In the genomic region with DNA sequence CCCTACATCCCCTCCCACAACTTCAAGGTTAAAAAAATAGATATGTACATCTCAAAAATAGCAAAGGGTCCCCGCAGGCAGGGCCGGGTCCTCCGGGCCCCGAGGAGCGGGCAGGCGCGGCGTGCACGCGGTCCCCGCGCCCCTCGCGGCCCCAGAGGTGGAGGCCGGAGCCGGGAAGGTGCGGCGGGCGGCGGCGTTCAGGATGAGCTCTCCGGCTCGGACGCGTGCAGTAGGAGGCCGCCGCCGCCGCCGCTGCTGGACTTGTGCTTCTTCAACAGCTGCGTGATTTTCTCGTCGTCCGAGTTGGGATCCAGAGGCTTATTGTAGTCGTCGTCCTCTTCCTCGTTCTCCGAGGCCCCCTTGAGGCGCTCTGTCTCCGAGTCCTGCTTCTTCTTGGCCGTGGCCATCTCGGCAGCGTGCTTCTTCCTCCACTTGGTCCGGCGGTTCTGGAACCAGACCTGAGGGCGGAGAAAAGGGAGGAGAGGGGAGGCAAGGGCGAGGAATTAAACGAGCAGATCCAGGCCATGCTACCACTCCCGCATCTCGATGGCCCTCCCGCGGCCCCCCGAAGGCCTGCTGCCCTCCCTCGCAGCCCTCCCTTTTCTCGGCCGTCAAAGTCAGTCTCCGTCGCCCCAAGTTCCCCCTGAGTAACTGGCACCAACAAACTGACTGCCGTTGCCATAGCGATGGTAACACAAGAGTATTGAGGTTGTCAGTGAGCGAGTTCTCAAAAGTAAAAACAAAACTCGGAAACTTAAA, we compare ENCODE assay signal across 8 cellular contexts. TPM values are rescaled to one million over a fixed set of nuclear protein-coding genes. Genes with fewer than 3 reads are reported as not detected.
DNase-seq lines count a peak whose midpoint lies in the region; ATAC-seq lines count a peak whose summit lies in the region.

No MANE protein-coding gene starts in this region.

- DNase-seq in SK-N-DZ (ENCODE audit: low spot score) (peak; percentile 56), fibroblast of peridontal ligament (ENCODE audit: extremely low read depth) (peak; percentile 13), posterior vena cava (ENCODE audit: low spot score) (peak; percentile 79), NCI-H1694 treated with DMSO at 0.1 percent for 48 hours (lab: John Stamatoyannopoulos, UW) (no peak), NK-92 (lab: John Stamatoyannopoulos, UW; ENCODE audit: unreplicated experiment) (no peak)
- no peak for DNase-seq in stimulated activated CD4-positive, alpha-beta T cell treated with anti-CD3 and anti-CD28 coated beads, Interleukin-2, amount 100 ng/mL, for 24 hours

- intact Hi-C loops in posterior vena cava (cut with DNase I) = no loop called here

- ATAC-seq in GM18511 (IDR thresholded peaks at IDR 0.05; ENCODE audit: unreplicated experiment) (peak; percentile 58), GM21786 (IDR thresholded peaks at IDR 0.05; ENCODE audit: unreplicated experiment) (no peak)

RNA-seq across cellular contexts. Expression of a gene that starts 5.8 kb away (rescaled TPM):
- polyA plus RNA-seq in SK-N-DZ (2014; cell fraction: cytosol; rRNA removed) = not detected in 2 replicates
- polyA plus RNA-seq in SK-N-DZ (2014; cell fraction: nucleus; rRNA removed) = not detected in 2 replicates
- not detected for total RNA-seq in posterior vena cava

Comparison
In these comparisons a context has a peak if more than half of its experiments do, and no peak if none do; other contexts are left out.
1. DNase-seq: peak in SK-N-DZ (single experiment), fibroblast of peridontal ligament (single experiment) and posterior vena cava (single experiment); none in NCI-H1694 treated with DMSO at 0.1 percent for 48 hours (single experiment), stimulated activated CD4-positive, alpha-beta T cell treated with anti-CD3 and anti-CD28 coated beads, Interleukin-2, amount 100 ng/mL, for 24 hours (0 of 2) and NK-92 (single experiment).